30 cellular contexts compared by ENCODE assay signal in the genomic region with DNA sequence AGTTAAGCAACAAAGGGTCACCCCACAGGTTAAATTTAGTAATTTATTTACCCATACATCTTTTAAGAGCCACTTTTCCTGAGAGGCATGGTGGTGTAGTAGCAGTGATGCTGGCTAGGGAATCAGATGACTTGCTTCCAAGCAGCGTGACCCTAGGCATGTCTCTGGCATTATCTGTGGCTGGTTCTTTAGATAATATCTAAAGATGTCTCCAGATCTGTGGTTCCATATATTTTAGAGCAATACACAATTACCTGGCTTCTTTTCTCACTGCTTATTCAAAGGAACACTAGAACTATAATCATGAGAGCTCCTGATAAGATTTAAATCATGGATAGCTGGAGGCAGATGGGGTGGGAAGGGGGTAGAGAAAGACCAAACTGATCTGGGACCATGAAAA. TPM values are rescaled to one million over a fixed set of nuclear protein-coding genes. Genes with fewer than 3 reads are reported as not detected.
"Had no signal": no experiment of that assay in that cellular context is flagged by ENCODE, and none has a peak within 500 bp of the region (broad histone marks: within the 10 kb centered on the region; RNA-seq: fewer than 3 reads in every experiment).

No MANE protein-coding gene starts in this region.

- H3K27me3 ChIP-seq: neural progenitor cell, ovary, right lobe of liver, suprapubic skin, testis, tibial artery, transverse colon, upper lobe of right lung, uterus had no signal

- H3K9me3 Mint-ChIP-seq: naive thymus-derived CD4-positive, alpha-beta T cell; nephron; neural progenitor cell; stimulated activated effector memory CD8-positive, alpha-beta T cell treated with anti-CD3 and anti-CD28 coated beads, Interleukin-12 subunit alpha, Interleukin-12 subunit beta, amount 100 ng/mL, for 72 hours; stimulated activated naive CD8-positive, alpha-beta T cell treated with anti-CD3 and anti-CD28 coated beads, Interleukin-15, amount 100 ng/mL, for 72 hours had no signal

- H3K4me1 ChIP-seq: parathyroid adenoma, psoas muscle, right lobe of liver, suprapubic skin, testis, tibial artery, upper lobe of right lung, uterus had no signal

- H3K36me3 Mint-ChIP-seq: naive thymus-derived CD4-positive, alpha-beta T cell; natural killer cell; neural progenitor cell; stimulated activated effector memory CD8-positive, alpha-beta T cell treated with anti-CD3 and anti-CD28 coated beads, Interleukin-12 subunit alpha, Interleukin-12 subunit beta, amount 100 ng/mL, for 72 hours had no signal

- H3K27me3 Mint-ChIP-seq: progenitor cell of endocrine pancreas; stimulated activated naive CD8-positive, alpha-beta T cell treated with anti-CD3 and anti-CD28 coated beads, Interleukin-15, amount 100 ng/mL, for 72 hours; type B pancreatic cell had no signal

- H3K9me3 ChIP-seq: ovary, psoas muscle, right lobe of liver, suprapubic skin, testis, tibial artery, transverse colon, upper lobe of right lung, uterus had no signal

- H3K9ac ChIP-seq: neural progenitor cell, parathyroid adenoma had no signal

- H3K4me3 ChIP-seq: neural progenitor cell, ovary, psoas muscle, right lobe of liver, skin epidermis, smooth muscle cell, suprapubic skin, testis, tibial artery, transverse colon, upper lobe of right lung, uterus had no signal

- H3K4me3 Mint-ChIP-seq: naive thymus-derived CD4-positive, alpha-beta T cell; natural killer cell; nephron; neural progenitor cell; stimulated activated effector memory CD8-positive, alpha-beta T cell treated with anti-CD3 and anti-CD28 coated beads, Interleukin-12 subunit alpha, Interleukin-12 subunit beta, amount 100 ng/mL, for 72 hours; stimulated activated naive CD8-positive, alpha-beta T cell treated with anti-CD3 and anti-CD28 coated beads, Interleukin-15, amount 100 ng/mL, for 72 hours; type B pancreatic cell had no signal

- H2AFZ ChIP-seq: neural progenitor cell, parathyroid adenoma had no signal

- H3K4me2 ChIP-seq: neural progenitor cell, smooth muscle cell had no signal

- H3K36me3 ChIP-seq: neural progenitor cell, ovary, right lobe of liver, suprapubic skin, tibial artery, transverse colon, upper lobe of right lung, uterus had no signal

- H3K4me1 Mint-ChIP-seq: naive thymus-derived CD4-positive, alpha-beta T cell; natural killer cell; neural progenitor cell; stimulated activated effector memory CD8-positive, alpha-beta T cell treated with anti-CD3 and anti-CD28 coated beads, Interleukin-12 subunit alpha, Interleukin-12 subunit beta, amount 100 ng/mL, for 72 hours; stimulated activated naive CD8-positive, alpha-beta T cell treated with anti-CD3 and anti-CD28 coated beads, Interleukin-15, amount 100 ng/mL, for 72 hours had no signal

- DNase-seq: naive thymus-derived CD4-positive, alpha-beta T cell; natural killer cell; occipital lobe; ovary; posterior cingulate gyrus; psoas muscle; right cardiac atrium; right lobe of liver; stimulated activated CD4-positive, alpha-beta T cell treated with anti-CD3 and anti-CD28 coated beads, Interleukin-15, amount 100 ng/mL, for 24 hours; stimulated activated CD4-positive, alpha-beta T cell treated with anti-CD3 and anti-CD28 coated beads, Interleukin-2, amount 100 ng/mL, for 24 hours; stimulated activated CD4-positive, alpha-beta T cell treated with anti-CD3 and anti-CD28 coated beads, Interleukin-2, amount 100 ng/mL, for 48 hours; stimulated activated CD4-positive, alpha-beta T cell treated with anti-CD3 and anti-CD28 coated beads, Interleukin-4, amount 100 ng/mL, for 24 hours; stimulated activated naive CD4-positive, alpha-beta T cell; stimulated activated naive CD8-positive, alpha-beta T cell treated with anti-CD3 and anti-CD28 coated beads, Interleukin-15, amount 100 ng/mL, for 72 hours; stimulated activated naive CD8-positive, alpha-beta T cell treated with anti-CD3 and anti-CD28 coated beads, Interleukin-15, Interleukin-2, amounts not matched to agents 100 U/mL and 50 U/mL, for 24 hours; substantia nigra; testis; tibial artery; transverse colon; upper lobe of right lung; uterus had no signal

- H3K27ac ChIP-seq: neural progenitor cell, ovary, parathyroid adenoma, psoas muscle, right lobe of liver, skin epidermis, suprapubic skin, testis, tibial artery, upper lobe of right lung, uterus had no signal

- H3K27ac Mint-ChIP-seq: naive thymus-derived CD4-positive, alpha-beta T cell; natural killer cell; nephron; neural progenitor cell; progenitor cell of endocrine pancreas; stimulated activated effector memory CD8-positive, alpha-beta T cell treated with anti-CD3 and anti-CD28 coated beads, Interleukin-12 subunit alpha, Interleukin-12 subunit beta, amount 100 ng/mL, for 72 hours; stimulated activated naive CD8-positive, alpha-beta T cell treated with anti-CD3 and anti-CD28 coated beads, Interleukin-15, amount 100 ng/mL, for 72 hours; type B pancreatic cell had no signal

- H3K79me2 ChIP-seq: parathyroid adenoma had no signal

RNA-seq across cellular contexts. Expression of a gene that starts 21.1 kb away (rescaled TPM):
- polyA plus RNA-seq: naive thymus-derived CD4-positive, alpha-beta T cell had no signal
